In the genomic region with DNA sequence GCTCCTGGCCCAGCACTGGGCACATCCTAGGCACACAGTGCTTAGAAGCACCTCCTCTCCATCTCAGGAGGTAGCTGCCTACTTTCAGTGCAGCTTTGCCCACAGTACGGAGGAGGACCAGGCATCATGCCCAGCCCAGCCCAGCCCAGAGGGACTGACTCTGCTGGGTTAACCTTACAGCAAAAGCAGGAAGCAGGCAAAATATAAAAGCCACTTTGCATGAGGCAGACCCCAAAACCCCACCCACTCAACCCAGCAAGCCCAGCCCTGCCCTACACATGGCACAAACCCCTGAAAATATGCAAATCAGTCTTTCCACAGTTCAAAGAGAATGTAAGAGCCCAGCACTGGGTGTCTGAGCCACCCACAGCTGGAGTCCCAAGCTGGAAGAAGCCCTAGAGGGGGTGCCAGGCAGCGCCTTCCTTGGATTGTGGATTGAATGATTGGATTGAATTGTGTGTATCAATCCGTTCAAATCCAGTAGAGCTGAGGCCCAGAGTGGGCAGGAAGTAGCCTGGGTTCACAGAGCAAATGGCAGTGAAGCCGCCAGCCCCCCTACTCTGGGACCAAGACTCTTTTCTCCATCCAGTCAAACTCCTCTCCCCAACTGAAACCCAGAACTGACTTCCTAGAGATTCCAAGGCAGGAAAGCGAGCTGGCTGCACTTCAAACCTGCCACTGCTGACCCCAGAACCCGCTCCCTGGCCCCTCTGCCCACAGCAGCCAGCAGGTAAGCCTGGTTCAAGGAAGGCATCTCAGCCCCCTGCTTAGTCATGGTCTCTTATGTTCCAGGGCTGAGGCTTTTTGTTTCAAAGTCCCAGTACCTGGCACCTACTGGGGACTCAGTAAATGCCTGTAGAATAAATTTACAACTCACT, we compare ENCODE assay signal across 19 cellular contexts.
A peak's percentile ranks its signal among the peaks of the same experiment; 100 is the strongest.
DNase-seq lines count a peak whose midpoint lies in the region; ATAC-seq, FAIRE-seq and TF ChIP-seq lines count a peak whose summit lies in the region.
"Had no signal": no experiment of that assay in that cellular context is flagged by ENCODE, and none has a peak within 500 bp of the region (broad histone marks: within the 10 kb centered on the region; RNA-seq: fewer than 3 reads in every experiment).

No MANE protein-coding gene starts in this region.

- no peaks in the 10 kb centered on the region for H3K9me3 ChIP-seq in SU-DHL-6 (ENCODE audit: insufficient read depth, low read length)
- no peaks in the 10 kb centered on the region for H3K9me3 ChIP-seq in T-helper 17 cell (ENCODE audit: control insufficient read depth, low read length, poor library complexity, severe bottlenecking)
- no peaks in the 10 kb centered on the region for H3K9me3 ChIP-seq in body of pancreas
- H3K9me3 ChIP-seq in ovary, result no peaks in the 10 kb centered on the region
- H3K9me3 ChIP-seq: adrenal gland, BE2C, heart right ventricle, right atrium auricular region had no signal

- peak; percentile 70 for FAIRE-seq in GM18507 (lab: Jason Lieb, UNC)
- FAIRE-seq: RCC 7860 had no signal

- peak overlapping the region; percentile 51 for H2AFZ ChIP-seq in SU-DHL-6 (ENCODE audit: low read depth, low read length, severe bottlenecking)

- H3K79me2 ChIP-seq in SU-DHL-6 (ENCODE audit: insufficient read depth, low read length), result no peaks in the 10 kb centered on the region

- H3K4me1 ChIP-seq in body of pancreas (peaks cover 8% of the 10 kb centered on the region), ovary (ENCODE audit: insufficient read depth) (peaks cover 2% of the 10 kb centered on the region)
- H3K4me1 ChIP-seq: adrenal gland, BE2C, right atrium auricular region had no signal

- intact Hi-C loops in body of pancreas (cut with DNase I) (no loop called here), ovary (cut with DNase I) (no loop called here)

- H3K4me3 Mint-ChIP-seq in progenitor cell of endocrine pancreas (ENCODE audit: low read depth), result no peak overlapping the region
- no peak overlapping the region for H3K4me3 Mint-ChIP-seq in T-helper 17 cell
- H3K4me3 Mint-ChIP-seq: activated CD4-positive, alpha-beta T cell treated with anti-CD3 and anti-CD28 coated beads, Interleukin-2, amount 10 ng/mL, durations not matched to agents 24 days and 14 days had no signal

- H4K20me1 ChIP-seq in SU-DHL-6 (ENCODE audit: low read depth, low read length), result no peaks in the 10 kb centered on the region

- H3K36me3 Mint-ChIP-seq in progenitor cell of endocrine pancreas (ENCODE audit: insufficient read depth), result no peaks in the 10 kb centered on the region
- H3K36me3 Mint-ChIP-seq in T-helper 17 cell (ENCODE audit: low read depth), result peaks cover 9% of the 10 kb centered on the region

- no peaks in the 10 kb centered on the region for H3K9me2 ChIP-seq in SU-DHL-6 (replicated peaks; ENCODE audit: insufficient read depth, low read length)

- H3K27ac ChIP-seq in SU-DHL-6 (ENCODE audit: low read depth, low read length) (no peak overlapping the region), body of pancreas (no peak overlapping the region), ovary (no peak overlapping the region)
- H3K27ac ChIP-seq: adrenal gland, heart right ventricle, right atrium auricular region had no signal

- no peak overlapping the region for H3K4me3 ChIP-seq in SU-DHL-6 (ENCODE audit: insufficient read depth, low read length, poor library complexity, severe bottlenecking)
- no peak overlapping the region for H3K4me3 ChIP-seq in body of pancreas
- H3K4me3 ChIP-seq in ovary, result no peak overlapping the region
- H3K4me3 ChIP-seq: adrenal gland, heart right ventricle, right atrium auricular region had no signal

- peak overlapping the region; percentile 27 for H3K4me2 ChIP-seq in SU-DHL-6 (ENCODE audit: low read depth, low read length, poor library complexity, severe bottlenecking)

- no peak for TF ChIP-seq CTCF in SU-DHL-6 (IDR thresholded peaks at IDR 0.05; ENCODE audit: insufficient read depth, low read length, poor library complexity, severe bottlenecking)
- TF ChIP-seq CTCF in progenitor cell of endocrine pancreas (IDR thresholded peaks at IDR 0.05; ENCODE audit: unreplicated experiment), result no peak
- TF ChIP-seq CTCF in body of pancreas (IDR thresholded peaks at IDR 0.05), result no peak
- TF ChIP-seq CTCF in ovary (IDR thresholded peaks at IDR 0.05), result no peak

- no peak for TF ChIP-seq EP300 in ovary (IDR thresholded peaks at IDR 0.05)

- WGBS in body of pancreas, 2 donors, result 76% methylated on average over 5 to 6 of the region's 6 CpGs
- 83 to 87% (median 86%) methylated on average over 6 of the region's 6 CpGs for WGBS in ovary, 3 donors

- no peaks in the 10 kb centered on the region for H3K9me3 Mint-ChIP-seq in progenitor cell of endocrine pancreas (ENCODE audit: low read depth)
- H3K9me3 Mint-ChIP-seq: activated CD4-positive, alpha-beta T cell treated with anti-CD3 and anti-CD28 coated beads, Interleukin-2, amount 10 ng/mL, durations not matched to agents 24 days and 14 days had no signal

- H3K27ac Mint-ChIP-seq in progenitor cell of endocrine pancreas (peak overlapping the region; percentile 41), T-helper 17 cell (no peak overlapping the region)
- H3K27ac Mint-ChIP-seq: activated CD4-positive, alpha-beta T cell treated with anti-CD3 and anti-CD28 coated beads, Interleukin-2, amount 10 ng/mL, durations not matched to agents 24 days and 14 days had no signal

- H3K4me1 Mint-ChIP-seq in progenitor cell of endocrine pancreas (ENCODE audit: low read depth) (peaks cover 17% of the 10 kb centered on the region), T-helper 17 cell (peaks cover 5% of the 10 kb centered on the region)
- H3K4me1 Mint-ChIP-seq: activated CD4-positive, alpha-beta T cell treated with anti-CD3 and anti-CD28 coated beads, Interleukin-2, amount 10 ng/mL, durations not matched to agents 24 days and 14 days had no signal

- TF ChIP-seq POLR2A in body of pancreas (IDR thresholded peaks at IDR 0.05), result no peak
- TF ChIP-seq POLR2A in ovary (IDR thresholded peaks at IDR 0.05), result no peak

- no peak overlapping the region for H3K9ac ChIP-seq in SU-DHL-6 (ENCODE audit: low read length)

- H3K36me3 ChIP-seq in SU-DHL-6 (ENCODE audit: low read length) (no peaks in the 10 kb centered on the region), body of pancreas (replicated peaks in 1 of 2; ENCODE audit: insufficient read depth in 1 of 2, low read depth in 2 of 2) (no peaks in the 10 kb centered on the region), ovary (no peaks in the 10 kb centered on the region)
- H3K36me3 ChIP-seq: adrenal gland, BE2C, heart right ventricle, right atrium auricular region had no signal

- no peaks in the 10 kb centered on the region for H3F3A ChIP-seq in SU-DHL-6 (ENCODE audit: insufficient read depth)

- H3K27me3 ChIP-seq in SU-DHL-6 (ENCODE audit: low read length), result no peaks in the 10 kb centered on the region
- H3K27me3 ChIP-seq in body of pancreas, result no peaks in the 10 kb centered on the region
- no peaks in the 10 kb centered on the region for H3K27me3 ChIP-seq in ovary
- H3K27me3 ChIP-seq: adrenal gland, BE2C, heart right ventricle, right atrium auricular region had no signal

- H3K27me3 Mint-ChIP-seq in progenitor cell of endocrine pancreas, result no peaks in the 10 kb centered on the region
- peaks cover 43% of the 10 kb centered on the region for H3K27me3 Mint-ChIP-seq in T-helper 17 cell

- DNase-seq in GM18507 (ENCODE audit: extremely low spot score, insufficient read length, low read depth), result no peak
- no peak for DNase-seq in progenitor cell of endocrine pancreas (ENCODE audit: low spot score, unreplicated experiment)
- DNase-seq in T-helper 17 cell, result no peak
- no peak for DNase-seq in body of pancreas
- DNase-seq in ovary, result no peak
- no peak for DNase-seq in activated CD8-positive, alpha-beta memory T cell treated with anti-CD3 and anti-CD28 coated beads for 24 hours
- DNase-seq: activated CD4-positive, alpha-beta T cell treated with anti-CD3 and anti-CD28 coated beads, Interleukin-2, amount 10 ng/mL, durations not matched to agents 24 days and 14 days; BE2C; DMS79; heart right ventricle; KBM-7; kidney glomerular epithelial cell; NCI-H1694; NCI-H748 treated with DMSO at 0.1 percent for 48 hours had no signal

- peak; percentile 70 for ATAC-seq in GM21723 (IDR thresholded peaks at IDR 0.05; ENCODE audit: unreplicated experiment)
- no peak for ATAC-seq in T-helper 17 cell
- no peak for ATAC-seq in body of pancreas
- ATAC-seq: heart right ventricle had no signal
